In genomic region chr19:55623130-55623868, GRCh38 we compare ENCODE assay signal across 8 cellular contexts. TPM values are rescaled to one million over a fixed set of nuclear protein-coding genes. Genes with fewer than 3 reads are reported as not detected.
DNase-seq lines count a peak whose midpoint lies in the region; ATAC-seq and TF ChIP-seq lines count a peak whose summit lies in the region.

No MANE protein-coding gene starts in this region.

- no peaks in the 10 kb centered on the region for H3K27me3 ChIP-seq in A673 (replicated peaks; ENCODE audit: insufficient read depth, low read depth, low read length, poor library complexity)

- peak overlapping the region; percentile 67 for H3K4me3 ChIP-seq in A673 (ENCODE audit: low read depth, low read length, poor library complexity, severe bottlenecking)

- POLR2A ChIA-PET in A673 (lab: Charles Lee; ENCODE audit: low non-redundant PET): no interaction called here

- DNase-seq in A673 (ENCODE audit: low spot score): no peak
- DNase-seq in HFFc6: no peak
- DNase-seq in chondrocyte (ENCODE audit: low spot score): no peak
- no peak for DNase-seq in natural killer cell
- no peak for DNase-seq in SIG-M5 (lab: John Stamatoyannopoulos, UW)
- no peak for DNase-seq in GM19240 (ENCODE audit: insufficient read length, low spot score)
- DNase-seq in retina: no peak

- intact Hi-C loops in A673 (cut with micrococcal nuclease; ENCODE audit: unreplicated experiment) (no loop called here), natural killer cell (cut with micrococcal nuclease) (no loop called here)

- H3K4me1 Mint-ChIP-seq in HFFc6 (ENCODE audit: low read depth) (peaks cover 31% of the 10 kb centered on the region), chondrocyte (ENCODE audit: low read depth) (peaks cover 18% of the 10 kb centered on the region), natural killer cell (peaks cover 14 to 31% of the 10 kb centered on the region in 2 donors)

- peak overlapping the region; percentile 88; the same call in 1 of the 2 replicates for H3K4me3 Mint-ChIP-seq in HFFc6
- peak overlapping the region; percentile 87 for H3K4me3 Mint-ChIP-seq in chondrocyte (ENCODE audit: unreplicated experiment)
- H3K4me3 Mint-ChIP-seq in natural killer cell: no peak overlapping the region

- H3K9me3 ChIP-seq in A673 (ENCODE audit: low read depth, low read length, poor library complexity, severe bottlenecking): no peaks in the 10 kb centered on the region

- H3K27ac Mint-ChIP-seq in HFFc6: no peak overlapping the region; the same call in 1 of the 2 replicates
- H3K27ac Mint-ChIP-seq in chondrocyte (ENCODE audit: unreplicated experiment): peak overlapping the region; percentile 4
- H3K27ac Mint-ChIP-seq in natural killer cell: peak overlapping the region; percentile 88 to 98

- no peak for TF ChIP-seq CTCF in A673 (conservative IDR thresholded peaks at IDR 0.05; ENCODE audit: low read depth, low read length)
- TF ChIP-seq CTCF in HFFc6 (IDR thresholded peaks at IDR 0.05): no peak
- TF ChIP-seq CTCF in chondrocyte (IDR thresholded peaks at IDR 0.05): no peak
- no peak for TF ChIP-seq CTCF in natural killer cell (IDR thresholded peaks at IDR 0.05)

- H3K27me3 Mint-ChIP-seq in HFFc6 (ENCODE audit: insufficient read depth): peaks cover 3% of the 10 kb centered on the region
- H3K27me3 Mint-ChIP-seq in chondrocyte (ENCODE audit: low read depth): no peaks in the 10 kb centered on the region
- H3K27me3 Mint-ChIP-seq in natural killer cell (ENCODE audit: low read depth in 2 of 2): no peaks in the 10 kb centered on the region

- peaks cover 5% of the 10 kb centered on the region for H3K4me1 ChIP-seq in A673 (ENCODE audit: insufficient read depth, low read length, poor library complexity, severe bottlenecking)

- CTCF ChIA-PET in A673 (lab: Charles Lee): interaction anchor here (1.5 kb wide), 1 partner anchor 17 kb away, joined by 6 read pairs; the partner anchor contains the start of gene ZNF865

- H3K36me3 ChIP-seq in A673 (ENCODE audit: insufficient read depth, low read length, poor library complexity, severe bottlenecking): peaks cover 6% of the 10 kb centered on the region

- H3K9me3 Mint-ChIP-seq in HFFc6 (no peaks in the 10 kb centered on the region; the same call in 1 of the 2 replicates), chondrocyte (ENCODE audit: low read depth) (no peaks in the 10 kb centered on the region), natural killer cell (no peaks in the 10 kb centered on the region)

- peaks cover 26% of the 10 kb centered on the region for H3K36me3 Mint-ChIP-seq in HFFc6 (ENCODE audit: low read depth)
- peaks cover 4% of the 10 kb centered on the region for H3K36me3 Mint-ChIP-seq in chondrocyte (ENCODE audit: low read depth)
- no peaks in the 10 kb centered on the region for H3K36me3 Mint-ChIP-seq in natural killer cell

- no peak for ATAC-seq in natural killer cell
- ATAC-seq in HG02970 (IDR thresholded peaks at IDR 0.05; ENCODE audit: low FRiP score, unreplicated experiment): no peak

- BruUV-seq in A673 (replicated peaks; lab: Mats Ljungman, UMichigan): TSS peak; percentile 60

- peak overlapping the region; percentile 6 for H3K27ac ChIP-seq in A673 (ENCODE audit: low read depth, low read length, poor library complexity, severe bottlenecking)

RNA-seq across cellular contexts. Expression of gene ZNF784, which starts 1.1 kb away (rescaled TPM):
- 6.8 and 7.1 TPM in 2 replicates for total RNA-seq in A673 (2021)
- 1 to 10 TPM; 4.6 to 5.3 (median 4.8) TPM for total RNA-seq in HFFc6 (2021; fragmentation: NEBNext Ultra II Directional; extraction: Animal tissue kit (Norgen Biotek cat#: 25700))
- 6.1 to 7.9 TPM (median 6.4 TPM) in 3 replicates for total RNA-seq in chondrocyte
- total RNA-seq in natural killer cell: 1 to 10 TPM; 6.4 to 7.9 (median 7.1) TPM

RNA-seq across cellular contexts. Expression of gene ZNF580, which starts 17.5 kb away (rescaled TPM):
- total RNA-seq in A673 (2021) (49.1 and 65.7 TPM in 2 replicates), chondrocyte (42.3 to 59.8 TPM (median 45.0 TPM) in 3 replicates), natural killer cell (10 to 100 TPM; 38.0 to 46.0 (median 40.0) TPM)
- 10 to 100 TPM; 51.0 to 60.5 (median 57.7) TPM for total RNA-seq in HFFc6 (2021; fragmentation: NEBNext Ultra II Directional; extraction: Animal tissue kit (Norgen Biotek cat#: 25700))

RNA-seq across cellular contexts. Expression of gene ZNF865, which starts 17.9 kb away (rescaled TPM):
- total RNA-seq in A673 (2021) (16.1 and 17.1 TPM in 2 replicates), chondrocyte (16.1 to 18.1 TPM (median 16.4 TPM) in 3 replicates), natural killer cell (10 to 100 TPM; 18.5 to 22.1 (median 20.9) TPM)
- total RNA-seq in HFFc6 (2021; fragmentation: NEBNext Ultra II Directional; extraction: Animal tissue kit (Norgen Biotek cat#: 25700)): 10 to 100 TPM; 13.3 to 14.1 (median 13.8) TPM

RNA-seq across cellular contexts. Expression of gene ZNF581, which starts 20.1 kb away (rescaled TPM):
- total RNA-seq in A673 (2021) (37.1 and 38.4 TPM in 2 replicates), chondrocyte (20.8 to 24.7 TPM (median 24.2 TPM) in 3 replicates), natural killer cell (10 to 100 TPM; 15.4 to 21.9 (median 19.0) TPM)
- 10 to 100 TPM; 20.1 to 25.8 (median 21.9) TPM for total RNA-seq in HFFc6 (2021; fragmentation: NEBNext Ultra II Directional; extraction: Animal tissue kit (Norgen Biotek cat#: 25700))

RNA-seq across cellular contexts. Expression of gene ZNF524, which starts 23.2 kb away (rescaled TPM):
- 6.3 and 7.5 TPM in 2 replicates for total RNA-seq in A673 (2021)
- total RNA-seq in HFFc6 (2021; fragmentation: NEBNext Ultra II Directional; extraction: Animal tissue kit (Norgen Biotek cat#: 25700)): 10 to 100 TPM in 5 of 6 experiments, 1 to 10 TPM in 1; 9.3 to 12.0 (median 10.7) TPM
- 10.1 to 11.0 TPM (median 10.8 TPM) in 3 replicates for total RNA-seq in chondrocyte
- 10 to 100 TPM in 2 of 3 donors, 1 to 10 TPM in 1; 9.2 to 12.6 (median 12.5) TPM for total RNA-seq in natural killer cell
